In genomic region chr2:56009758-56010534, GRCh38 we compare ENCODE assay signal across 8 cellular contexts.
DNase-seq lines count a peak whose midpoint lies in the region; ATAC-seq, FAIRE-seq and TF ChIP-seq lines count a peak whose summit lies in the region.

No MANE protein-coding gene starts in this region.

- intact Hi-C loops in right lobe of liver (cut with DNase I), result no loop called here
- intact Hi-C loops in natural killer cell (cut with micrococcal nuclease), result no loop called here

- no peak overlapping the region for H3K4me3 ChIP-seq in right lobe of liver

- ATAC-seq in right lobe of liver, result no peak
- ATAC-seq in natural killer cell, result no peak

- no peaks in the 10 kb centered on the region for H3K9me3 Mint-ChIP-seq in natural killer cell

- H3K36me3 ChIP-seq in right lobe of liver, result no peaks in the 10 kb centered on the region

- FAIRE-seq in G401.6 (lab: Jason Lieb, UNC), result peak; percentile 96

- no peaks in the 10 kb centered on the region for H3K4me1 ChIP-seq in right lobe of liver

- 31% methylated on average over 3 of the region's 3 CpGs for WGBS in right lobe of liver (ENCODE audit: insufficient coverage, low coverage, low lambda C conversion rate, missing lambda C conversion rate)

- H3K27ac ChIP-seq in right lobe of liver, result no peak overlapping the region

- peak; percentile 77 for DNase-seq in NCI-H1417 treated with DMSO at 0.1 percent for 48 hours (lab: John Stamatoyannopoulos, UW)
- peak; percentile 70 for DNase-seq in amniotic epithelial cell (ENCODE audit: low read depth)
- DNase-seq in right lobe of liver, result no peak
- no peak for DNase-seq in natural killer cell
- no peak for DNase-seq in UCSD-AML1 (lab: John Stamatoyannopoulos, UW; ENCODE audit: unreplicated experiment)
- no peak for DNase-seq in cortex of kidney (lab: John Stamatoyannopoulos, UW)
- DNase-seq in stimulated activated CD4-positive, alpha-beta T cell treated with anti-CD3 and anti-CD28 coated beads, Interleukin-12 subunit alpha, Interleukin-12 subunit beta, amount 100 ng/mL, for 4 hours, result no peak

- no peak overlapping the region for H3K4me3 Mint-ChIP-seq in natural killer cell

- no peaks in the 10 kb centered on the region for H3K27me3 ChIP-seq in right lobe of liver

- H3K9me3 ChIP-seq in right lobe of liver, result no peaks in the 10 kb centered on the region

- no peak overlapping the region for H3K27ac Mint-ChIP-seq in natural killer cell

- H3K36me3 Mint-ChIP-seq in natural killer cell, result no peaks in the 10 kb centered on the region

- TF ChIP-seq CTCF in right lobe of liver (IDR thresholded peaks at IDR 0.05) (peak; percentile 50 to 61 (median 54)), natural killer cell (IDR thresholded peaks at IDR 0.05) (no peak)

- H3K4me1 Mint-ChIP-seq in natural killer cell, result no peaks in the 10 kb centered on the region

- TF ChIP-seq POLR2A in right lobe of liver (IDR thresholded peaks at IDR 0.05), result no peak

- H3K27me3 Mint-ChIP-seq in natural killer cell (ENCODE audit: low read depth in 2 of 2), result no peaks in the 10 kb centered on the region

Comparison
In these comparisons a context has a peak if more than half of its experiments do, and no peak if none do; other contexts are left out.
1. DNase-seq: peak in NCI-H1417 treated with DMSO at 0.1 percent for 48 hours (single experiment) and amniotic epithelial cell (single experiment); none in right lobe of liver (0 of 3), natural killer cell (single experiment), UCSD-AML1 (single experiment), cortex of kidney (single experiment) and stimulated activated CD4-positive, alpha-beta T cell treated with anti-CD3 and anti-CD28 coated beads, Interleukin-12 subunit alpha, Interleukin-12 subunit beta, amount 100 ng/mL, for 4 hours (single experiment).